8 cellular contexts compared by ENCODE assay signal in genomic region chr10:110076559-110077318, GRCh38.
DNase-seq lines count a peak whose midpoint lies in the region; ATAC-seq and TF ChIP-seq lines count a peak whose summit lies in the region.

No MANE protein-coding gene starts in this region.

- peak overlapping the region; percentile 19 for H3K9ac ChIP-seq in mucosa of stomach (ENCODE audit: low read length)

- intact Hi-C loops in dendritic cell treated with granulocyte-macrophage colony-stimulating factor and Interleukin-4, amounts not matched to agents 40 ng/mL and 50 ng/mL, for 4 days (cut with micrococcal nuclease) = no loop called here

- H3K27ac Mint-ChIP-seq in dendritic cell treated with granulocyte-macrophage colony-stimulating factor and Interleukin-4, amounts not matched to agents 40 ng/mL and 50 ng/mL, for 4 days = peak overlapping the region; percentile 75

- peaks cover 49% of the 10 kb centered on the region for H3K4me1 Mint-ChIP-seq in dendritic cell treated with granulocyte-macrophage colony-stimulating factor and Interleukin-4, amounts not matched to agents 40 ng/mL and 50 ng/mL, for 4 days (ENCODE audit: low read depth)

- H3K4me1 ChIP-seq in mucosa of stomach (ENCODE audit: control insufficient read depth, insufficient read depth, low read length) = peaks cover 53% of the 10 kb centered on the region

- peak overlapping the region; percentile 34; the same call in 1 of the 2 replicates for H3K4me3 ChIP-seq in AG10803 (ENCODE audit: low read length)
- H3K4me3 ChIP-seq in mucosa of stomach (ENCODE audit: low read length) = no peak overlapping the region

- peaks cover 8% of the 10 kb centered on the region for H3K9me3 Mint-ChIP-seq in dendritic cell treated with granulocyte-macrophage colony-stimulating factor and Interleukin-4, amounts not matched to agents 40 ng/mL and 50 ng/mL, for 4 days

- no peaks in the 10 kb centered on the region for H3K27me3 Mint-ChIP-seq in dendritic cell treated with granulocyte-macrophage colony-stimulating factor and Interleukin-4, amounts not matched to agents 40 ng/mL and 50 ng/mL, for 4 days

- H3K36me3 Mint-ChIP-seq in dendritic cell treated with granulocyte-macrophage colony-stimulating factor and Interleukin-4, amounts not matched to agents 40 ng/mL and 50 ng/mL, for 4 days (ENCODE audit: low read depth) = peaks cover 5% of the 10 kb centered on the region

- ATAC-seq in GM18907 (IDR thresholded peaks at IDR 0.05; ENCODE audit: unreplicated experiment) = peak; percentile 71
- ATAC-seq in HG03103 (IDR thresholded peaks at IDR 0.05; ENCODE audit: low read depth, unreplicated experiment) = peak; percentile 65

- DNase-seq in AG10803 (ENCODE audit: low read depth) (peak; percentile 96), RPMI8226 (peak; percentile 34), DMS153 (lab: John Stamatoyannopoulos, UW) (no peak), NCI-H187 treated with DMSO at 0.1 percent for 48 hours (lab: John Stamatoyannopoulos, UW) (no peak)

- no peaks in the 10 kb centered on the region for H3K9me3 ChIP-seq in mucosa of stomach (ENCODE audit: control insufficient read depth, low read length)

- no peak for TF ChIP-seq CTCF in AG10803 (conservative IDR thresholded peaks at IDR 0.05; ENCODE audit: low read length)

- no peaks in the 10 kb centered on the region for H3K36me3 ChIP-seq in mucosa of stomach (ENCODE audit: control insufficient read depth, insufficient read depth, low read length)

- H3K27me3 ChIP-seq in mucosa of stomach (ENCODE audit: control insufficient read depth, insufficient read depth, low read length) = no peaks in the 10 kb centered on the region

- peak overlapping the region; percentile 42 for H3K4me3 Mint-ChIP-seq in dendritic cell treated with granulocyte-macrophage colony-stimulating factor and Interleukin-4, amounts not matched to agents 40 ng/mL and 50 ng/mL, for 4 days

Comparison
In these comparisons a context has a peak if more than half of its experiments do, and no peak if none do; other contexts are left out.
1. DNase-seq: peak in AG10803 (single experiment) and RPMI8226 (single experiment); none in DMS153 (single experiment) and NCI-H187 treated with DMSO at 0.1 percent for 48 hours (single experiment).